8 cellular contexts compared by ENCODE assay signal in genomic region chr12:53380104-53380796, GRCh38. TPM values are rescaled to one million over a fixed set of nuclear protein-coding genes. Genes with fewer than 3 reads are reported as not detected.
A peak's percentile ranks its signal among the peaks of the same experiment; 100 is the strongest.
DNase-seq lines count a peak whose midpoint lies in the region; TF ChIP-seq lines count a peak whose summit lies in the region.

Gene SP1, plus strand, starts transcription at chr12:53380176. Its CDS starts 116 bp downstream, at chr12:53380292.

- DNase-seq in Daoy (ENCODE audit: low read depth) (peak; percentile 96), H9 (peak; percentile 93), MM.1S (peak; percentile 91), SJCRH30 (peak; percentile 89 to 90), activated gamma-delta T cell treated with Interleukin-2 at 50 U/mL for 16 hours (peak; percentile 99), foreskin fibroblast (peak; percentile 96 to 98), neural progenitor cell (ENCODE audit: low spot score) (peak; percentile 93)

- H2BK15ac ChIP-seq in H9 (ENCODE audit: low read depth, low read length), result no peak within 1 kb of the TSS

- peaks cover 3% of the 10 kb centered on the region for H3K23me2 ChIP-seq in H9 (ENCODE audit: insufficient read length, low read depth, low read length, poor library complexity, severe bottlenecking)

- H3T11ph ChIP-seq in H9 (ENCODE audit: low read length), result no peak within 1 kb of the TSS

- H3K79me1 ChIP-seq in H9 (ENCODE audit: insufficient read depth, low read depth, low read length, poor library complexity, severe bottlenecking), result peaks cover 12% of the 10 kb centered on the region

- peak within 1 kb of the TSS; percentile 29 for H2BK5ac ChIP-seq in H9 (ENCODE audit: insufficient read length, low read length)

- H2AFZ ChIP-seq in H9 (ENCODE audit: low read length), result no peak within 1 kb of the TSS
- H2AFZ ChIP-seq in MM.1S (ENCODE audit: low read length), result peak within 1 kb of the TSS; percentile 73
- peak within 1 kb of the TSS; percentile 80 for H2AFZ ChIP-seq in neural progenitor cell (replicated peaks)

- WGBS in H9 (ENCODE audit: extremely low coverage, insufficient read length, low lambda C conversion rate), result no CpG with 5 or more reads among the region's 71 CpGs

- H3K4me2 ChIP-seq in H9 (ENCODE audit: insufficient read depth, insufficient read length, low read length) (peak within 1 kb of the TSS; percentile 51), MM.1S (ENCODE audit: low read depth, low read length) (peak within 1 kb of the TSS; percentile 89), neural progenitor cell (peak within 1 kb of the TSS; percentile 79)

- H2BK20ac ChIP-seq in H9 (ENCODE audit: low read depth, low read length, poor library complexity, severe bottlenecking), result no peak within 1 kb of the TSS

- H3K27ac ChIP-seq in H9 (ENCODE audit: insufficient read length, low read depth, low read length) (peak within 1 kb of the TSS; percentile 71), MM.1S (ENCODE audit: low read length) (peak within 1 kb of the TSS; percentile 77), SJCRH30 (peak within 1 kb of the TSS; percentile 86), neural progenitor cell (peak within 1 kb of the TSS; percentile 93), subcutaneous abdominal adipose tissue (ENCODE audit: low read depth, low read length) (peak within 1 kb of the TSS; percentile 99)

- H2AK5ac ChIP-seq in H9 (ENCODE audit: insufficient read length, low read length), result no peak within 1 kb of the TSS

- no peak within 1 kb of the TSS for H2BK12ac ChIP-seq in H9 (ENCODE audit: insufficient read length, low read depth, low read length)

- H3K9ac ChIP-seq in H9 (ENCODE audit: extremely low read depth, insufficient read length, low read length) (peak within 1 kb of the TSS; percentile 78), MM.1S (ENCODE audit: low read length) (peak within 1 kb of the TSS; percentile 84), neural progenitor cell (peak within 1 kb of the TSS; percentile 51), subcutaneous abdominal adipose tissue (ENCODE audit: low read length in 5 of 5) (peak within 1 kb of the TSS; percentile 68 to 95 (median 78))

- H3K4me3 ChIP-seq in MM.1S (ENCODE audit: low read length) (peak within 1 kb of the TSS; percentile 65), SJCRH30 (peak within 1 kb of the TSS; percentile 64), foreskin fibroblast (ENCODE audit: low read depth in 1 of 2, low read length in 2 of 2) (peak within 1 kb of the TSS; percentile 48 to 72), neural progenitor cell (peak within 1 kb of the TSS; percentile 59), subcutaneous abdominal adipose tissue (ENCODE audit: low read depth in 1 of 5, low read length in 5 of 5) (peak within 1 kb of the TSS; percentile 67 to 95 (median 79))

- H3K27me3 Mint-ChIP-seq in H9 (ENCODE audit: low read depth) (no peaks in the 10 kb centered on the region), neural progenitor cell (ENCODE audit: insufficient read depth, low read depth) (peaks cover 5% of the 10 kb centered on the region)

- peak within 1 kb of the TSS; percentile 74 for H3K18ac ChIP-seq in H9 (ENCODE audit: insufficient read length, low read depth, low read length)

- H3K4me1 ChIP-seq in H9 (ENCODE audit: insufficient read depth, low read length) (peaks cover 3% of the 10 kb centered on the region), MM.1S (ENCODE audit: low read length) (peaks cover 27% of the 10 kb centered on the region), SJCRH30 (peaks cover 7% of the 10 kb centered on the region; the same call in 1 of the 2 replicates), neural progenitor cell (peaks cover 24% of the 10 kb centered on the region), subcutaneous abdominal adipose tissue (ENCODE audit: control insufficient read depth in 5 of 5, insufficient read depth in 5 of 5, low read length in 5 of 5) (peaks cover 25 to 49% (median 46%) of the 10 kb centered on the region in 5 donors)

- no peaks in the 10 kb centered on the region for H4K20me1 ChIP-seq in H9 (ENCODE audit: control insufficient read depth, insufficient read depth, insufficient read length)
- no peaks in the 10 kb centered on the region for H4K20me1 ChIP-seq in MM.1S (ENCODE audit: insufficient read depth, low read length)
- H4K20me1 ChIP-seq in neural progenitor cell (ENCODE audit: low read depth), result peaks cover 41% of the 10 kb centered on the region

- peak within 1 kb of the TSS; percentile 86 for H3K14ac ChIP-seq in H9 (ENCODE audit: insufficient read depth, low read length)

- H4K8ac ChIP-seq in H9 (replicated peaks; ENCODE audit: insufficient read length, low read depth, low read length), result no peak within 1 kb of the TSS

- no peak within 1 kb of the TSS for H3K23ac ChIP-seq in H9 (ENCODE audit: insufficient read length, low read depth, low read length)

- no peaks in the 10 kb centered on the region for H3K9me2 ChIP-seq in MM.1S (replicated peaks; ENCODE audit: insufficient read depth, low read length)

- H3K36me3 Mint-ChIP-seq in H9 (ENCODE audit: insufficient read depth in 1 of 3, low read depth in 3 of 3) (peaks cover 24 to 38% (median 38%) of the 10 kb centered on the region in 3 experiments), neural progenitor cell (peaks cover 28% of the 10 kb centered on the region)

- H3K79me2 ChIP-seq in H9 (ENCODE audit: insufficient read depth, low read length) (peaks cover 18% of the 10 kb centered on the region; the same call in 1 of the 2 replicates), MM.1S (ENCODE audit: low read length) (peaks cover 46% of the 10 kb centered on the region), neural progenitor cell (ENCODE audit: low read depth) (peaks cover 45% of the 10 kb centered on the region)

- no peaks in the 10 kb centered on the region for H3K9me3 ChIP-seq in H9 (ENCODE audit: control insufficient read depth, low read depth, low read length)
- no peaks in the 10 kb centered on the region for H3K9me3 ChIP-seq in MM.1S (replicated peaks; ENCODE audit: insufficient read depth, low read length)
- H3K9me3 ChIP-seq in SJCRH30 (replicated peaks), result no peaks in the 10 kb centered on the region
- H3K9me3 ChIP-seq in neural progenitor cell (ENCODE audit: low read depth), result no peaks in the 10 kb centered on the region
- H3K9me3 ChIP-seq in subcutaneous abdominal adipose tissue (ENCODE audit: control insufficient read depth in 5 of 5, low read length in 5 of 5), result no peaks in the 10 kb centered on the region

- H3K36me3 ChIP-seq in MM.1S (replicated peaks; ENCODE audit: insufficient read depth, low read length) (peaks cover 10% of the 10 kb centered on the region), SJCRH30 (peaks cover 33% of the 10 kb centered on the region), neural progenitor cell (peaks cover 3% of the 10 kb centered on the region), subcutaneous abdominal adipose tissue (ENCODE audit: control insufficient read depth in 5 of 5, insufficient read depth in 5 of 5, low read length in 5 of 5) (peaks cover 0 to 28% (median 20%) of the 10 kb centered on the region in 5 donors)

- no peak within 1 kb of the TSS for H3K56ac ChIP-seq in H9 (ENCODE audit: insufficient read length, low read depth, low read length)

- peaks cover 21 to 33% of the 10 kb centered on the region in 2 experiments for H3K4me1 Mint-ChIP-seq in H9
- peaks cover 33% of the 10 kb centered on the region for H3K4me1 Mint-ChIP-seq in neural progenitor cell

- peak within 1 kb of the TSS; percentile 83 to 90 for H3K4me3 Mint-ChIP-seq in H9
- peak within 1 kb of the TSS; percentile 86 for H3K4me3 Mint-ChIP-seq in neural progenitor cell

- H4K91ac ChIP-seq in H9 (ENCODE audit: insufficient read length, low read depth, low read length), result no peak within 1 kb of the TSS

- H3F3A ChIP-seq in MM.1S (ENCODE audit: insufficient read depth, low read length), result peaks cover 9% of the 10 kb centered on the region
- peaks cover 28% of the 10 kb centered on the region for H3F3A ChIP-seq in neural progenitor cell (ENCODE audit: low read depth)

- H3K9me3 Mint-ChIP-seq in H9 (peaks cover 0 to 3% of the 10 kb centered on the region in 2 experiments; a peak in 1 of 5 replicates), neural progenitor cell (no peaks in the 10 kb centered on the region)

- H4K5ac ChIP-seq in H9 (ENCODE audit: insufficient read length, low read depth, low read length), result peak within 1 kb of the TSS; percentile 57

- peak within 1 kb of the TSS; percentile 99 for H3K27ac Mint-ChIP-seq in H9
- H3K27ac Mint-ChIP-seq in neural progenitor cell, result peak within 1 kb of the TSS; percentile 90

- H3K27me3 ChIP-seq in H9 (ENCODE audit: insufficient read depth, low read length) (no peaks in the 10 kb centered on the region), MM.1S (replicated peaks; ENCODE audit: insufficient read depth, low read length) (no peaks in the 10 kb centered on the region), SJCRH30 (no peaks in the 10 kb centered on the region), neural progenitor cell (no peaks in the 10 kb centered on the region), subcutaneous abdominal adipose tissue (ENCODE audit: control insufficient read depth in 5 of 5, insufficient read depth in 4 of 5, low read length in 5 of 5) (no peaks in the 10 kb centered on the region)

- H2BK120ac ChIP-seq in H9 (ENCODE audit: low read depth, low read length, poor library complexity, severe bottlenecking), result no peak within 1 kb of the TSS

- H3K4ac ChIP-seq in H9 (ENCODE audit: low read depth, low read length), result no peak within 1 kb of the TSS

- TF ChIP-seq CTCF in H9 (conservative IDR thresholded peaks at IDR 0.05) (no peak), MM.1S (IDR thresholded peaks at IDR 0.05; ENCODE audit: low read length) (no peak), foreskin fibroblast (IDR thresholded peaks at IDR 0.05; ENCODE audit: low read depth, low read length) (no peak), neural progenitor cell (IDR thresholded peaks at IDR 0.05) (no peak)

RNA-seq across cellular contexts. Expression of gene SP1, which starts in this region (rescaled TPM):
- total RNA-seq in Daoy (2014; rRNA removed; shearing (Covaris generic)), result 18.3 and 21.8 TPM in 2 replicates
- total RNA-seq in H9 (2021), result 76.4 and 76.8 TPM in 2 replicates
- total RNA-seq in SJCRH30 (2014; rRNA removed; shearing (Covaris generic)), result 50.2 and 53.1 TPM in 2 replicates
- 67.8 and 71.0 TPM in 2 replicates for total RNA-seq in neural progenitor cell (ENCODE audit: low replicate concordance)

Comparison
In these comparisons a context has a peak if more than half of its experiments do, and no peak if none do; other contexts are left out.
1. Peak in every context shown above with its lines: DNase-seq, H3K4me3 ChIP-seq and H3K27ac ChIP-seq.